1 cellular context compared by ENCODE assay signal in genomic region chr7:141118809-141119586, GRCh38.
A peak's percentile ranks its signal among the peaks of the same experiment; 100 is the strongest.
TF ChIP-seq lines count a peak whose summit lies in the region.

No MANE protein-coding gene starts in this region.

TF ChIP-seq in K562, 482 proteins besides CTCF, POLR2A, EP300 and RAD21:
- TF ChIP-seq, protein P1, sequence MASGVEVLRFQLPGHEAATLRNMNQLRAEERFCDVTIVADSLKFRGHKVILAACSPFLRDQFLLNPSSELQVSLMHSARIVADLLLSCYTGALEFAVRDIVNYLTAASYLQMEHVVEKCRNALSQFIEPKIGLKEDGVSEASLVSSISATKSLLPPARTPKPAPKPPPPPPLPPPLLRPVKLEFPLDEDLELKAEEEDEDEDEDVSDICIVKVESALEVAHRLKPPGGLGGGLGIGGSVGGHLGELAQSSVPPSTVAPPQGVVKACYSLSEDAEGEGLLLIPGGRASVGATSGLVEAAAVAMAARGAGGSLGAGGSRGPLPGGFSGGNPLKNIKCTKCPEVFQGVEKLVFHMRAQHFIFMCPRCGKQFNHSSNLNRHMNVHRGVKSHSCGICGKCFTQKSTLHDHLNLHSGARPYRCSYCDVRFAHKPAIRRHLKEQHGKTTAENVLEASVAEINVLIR (CRISPR knock-in tag; IDR thresholded peaks at IDR 0.05) = no peak
- TF ChIP-seq MAFF (IDR thresholded peaks at IDR 0.05; ENCODE audit: low read length) (peak; percentile 64), MAFG (tag; conservative IDR thresholded peaks at IDR 0.05) (peak; percentile 65), NFE2 (IDR thresholded peaks at IDR 0.05; ENCODE audit: low read depth) (peak; percentile 45), MAFK (IDR thresholded peaks at IDR 0.05; ENCODE audit: low read length) (peak; percentile 24; the same call in 1 of the 2 replicates), CSDE1 (IDR thresholded peaks at IDR 0.05) (no peak), E2F4 (CRISPR knock-in tag; IDR thresholded peaks at IDR 0.05; ENCODE audit: low read depth) (no peak), ZKSCAN1 (IDR thresholded peaks at IDR 0.05; ENCODE audit: low read depth, low read length) (no peak), THRB (CRISPR knock-in tag; conservative IDR thresholded peaks at IDR 0.05) (no peak), GATA2 (CRISPR knock-in tag; IDR thresholded peaks at IDR 0.05) (no peak), ZNF280B (CRISPR knock-in tag; IDR thresholded peaks at IDR 0.05) (no peak), ARID2 (IDR thresholded peaks at IDR 0.05) (no peak), RFX7 (CRISPR knock-in tag; IDR thresholded peaks at IDR 0.05) (no peak), ZNF316 (IDR thresholded peaks at IDR 0.05) (peak; percentile 78), CREBBP (IDR thresholded peaks at IDR 0.05; ENCODE audit: low read depth, low read length) (no peak), CHCHD3 (CRISPR knock-in tag; IDR thresholded peaks at IDR 0.05) (no peak), C11orf30 (IDR thresholded peaks at IDR 0.05; ENCODE audit: low read depth) (peak; percentile 68)
